9 cellular contexts compared by ENCODE assay signal in the genomic region with DNA sequence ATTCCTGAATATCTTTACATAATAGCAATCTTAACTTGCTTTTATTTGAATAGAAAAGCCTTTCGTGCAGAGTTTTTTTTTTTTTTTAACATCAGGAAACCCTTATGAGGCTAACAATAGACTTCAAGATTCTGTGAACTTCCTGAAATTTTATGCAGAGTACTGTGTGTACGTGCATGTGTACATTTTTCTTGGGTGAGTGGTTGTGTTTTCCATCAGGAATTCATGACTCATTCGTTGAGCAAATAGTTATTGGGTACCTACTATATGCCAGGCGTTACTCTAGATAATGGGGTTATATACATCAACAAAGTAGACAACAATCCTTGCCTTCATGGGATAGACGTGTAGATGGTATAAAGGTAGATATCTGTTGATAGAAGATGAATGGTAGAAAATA. TPM values are rescaled to one million over a fixed set of nuclear protein-coding genes. Genes with fewer than 3 reads are reported as not detected.
DNase-seq lines count a peak whose midpoint lies in the region; ATAC-seq, FAIRE-seq and TF ChIP-seq lines count a peak whose summit lies in the region.
"Had no signal": no experiment of that assay in that cellular context is flagged by ENCODE, and none has a peak within 500 bp of the region (broad histone marks: within the 10 kb centered on the region; RNA-seq: fewer than 3 reads in every experiment).

No MANE protein-coding gene starts in this region.

- POLR2A ChIA-PET in K562 (lab: Yijun Ruan, JAX) = no interaction called here

- no peak for TF ChIP-seq CTCF in K562 (IDR thresholded peaks at IDR 0.05 in 2 of 3, conservative IDR thresholded peaks at IDR 0.05 in 1 of 3; ENCODE audit: insufficient read depth in 2 of 3, low read depth in 1 of 3, low read length in 3 of 3)
- no peak for TF ChIP-seq CTCF in right lobe of liver (IDR thresholded peaks at IDR 0.05)
- TF ChIP-seq CTCF in colonic mucosa (IDR thresholded peaks at IDR 0.05) = no peak

- H3K4me3 ChIP-seq in K562 (no peak overlapping the region), right lobe of liver (no peak overlapping the region), colonic mucosa (no peak overlapping the region)

- CTCF ChIA-PET in K562 (lab: Yijun Ruan, JAX; ENCODE audit: low intra/inter-chr PET ratio) = no interaction called here

- DNase-seq in AG08396 (ENCODE audit: low spot score) = peak; percentile 40
- DNase-seq in HT1080 (ENCODE audit: low read depth) = peak; percentile 95
- DNase-seq in K562 (ENCODE audit: extremely low read depth in 1 of 4, low spot score in 3 of 4) = no peak
- no peak for DNase-seq in right lobe of liver
- no peak for DNase-seq in anterior cingulate cortex (lab: John Stamatoyannopoulos, UW)
- DNase-seq in activated CD4-positive, alpha-beta T cell treated with anti-CD3 and anti-CD28 coated beads for 4 hours = no peak
- no peak for DNase-seq in colonic mucosa
- DNase-seq: activated effector memory CD4-positive, alpha-beta T cell treated with anti-CD3 and anti-CD28 coated beads, Interleukin-2, amount 50 U/mL, for 16 hours had no signal

- no peak for TF ChIP-seq RAD21 in K562 (CRISPR knock-in tag; conservative IDR thresholded peaks at IDR 0.05 in 1 of 2, IDR thresholded peaks at IDR 0.05 in 1 of 2)

- H4K20me1 ChIP-seq in K562 (replicated peaks; ENCODE audit: control insufficient read depth, insufficient read depth, low read length) = no peaks in the 10 kb centered on the region

- TF ChIP-seq EP300 in K562 (IDR thresholded peaks at IDR 0.05; ENCODE audit: low read length) = no peak

- no peak overlapping the region for H3K27ac ChIP-seq in K562 (ENCODE audit: extremely low read depth, low read depth, low read length)
- no peak overlapping the region for H3K27ac ChIP-seq in right lobe of liver
- no peak overlapping the region for H3K27ac ChIP-seq in colonic mucosa

- no peak for ATAC-seq in K562
- ATAC-seq in right lobe of liver = peak; percentile 41 to 87 (median 78)
- ATAC-seq in HG02884 (IDR thresholded peaks at IDR 0.05; ENCODE audit: unreplicated experiment) = no peak

- no peak for FAIRE-seq in K562 (lab: Jason Lieb, UNC)

- H3K9ac ChIP-seq in K562 (ENCODE audit: insufficient read depth in 1 of 2, low read depth in 2 of 2, low read length in 2 of 2) (no peak overlapping the region), colonic mucosa (ENCODE audit: low read depth in 2 of 2, low read length in 2 of 2) (no peak overlapping the region)

- H3K36me3 ChIP-seq in K562 (ENCODE audit: control insufficient read depth, insufficient read depth, low read length) (0 out of 3 replicates have a peak, but pooled peaks cover 4% of the 10 kb centered on the region), right lobe of liver (no peaks in the 10 kb centered on the region), colonic mucosa (no peaks in the 10 kb centered on the region)

- WGBS in K562 (ENCODE audit: insufficient coverage, low coverage, missing lambda C conversion rate) = 67% methylated on average over 5 of the region's 5 CpGs
- 45% methylated on average over 4 of the region's 5 CpGs for WGBS in right lobe of liver (ENCODE audit: insufficient coverage, low coverage, low lambda C conversion rate, missing lambda C conversion rate)

- no peak overlapping the region for H3K4me2 ChIP-seq in K562 (ENCODE audit: insufficient read depth, low read length)

- BruUV-seq in K562 (replicated peaks; lab: Mats Ljungman, UMichigan) = no TSS peak

- no peaks in the 10 kb centered on the region for H3K9me1 ChIP-seq in K562 (ENCODE audit: control insufficient read depth, insufficient read depth, low read length)

- intact Hi-C loops in K562 (cut with micrococcal nuclease) = no loop called here
- intact Hi-C loops in right lobe of liver (cut with DNase I) = no loop called here
- intact Hi-C loops in colonic mucosa (cut with DNase I) = no loop called here

- H3K27me3 ChIP-seq in K562 (ENCODE audit: control insufficient read depth in 2 of 2, insufficient read depth in 2 of 2, low read length in 2 of 2) = no peaks in the 10 kb centered on the region
- no peaks in the 10 kb centered on the region for H3K27me3 ChIP-seq in right lobe of liver
- no peaks in the 10 kb centered on the region for H3K27me3 ChIP-seq in colonic mucosa

- in situ Hi-C loops in K562 (cut with MboI) = no loop called here

- H3K9me3 ChIP-seq in K562 (replicated peaks; ENCODE audit: control insufficient read depth, insufficient read depth, low read depth, low read length) (no peaks in the 10 kb centered on the region), right lobe of liver (no peaks in the 10 kb centered on the region), colonic mucosa (no peaks in the 10 kb centered on the region)

- no peaks in the 10 kb centered on the region; a peak in 1 of 5 replicates for H3K4me1 ChIP-seq in K562 (replicated peaks in 1 of 2; ENCODE audit: control insufficient read depth in 2 of 2, insufficient read depth in 2 of 2, low read length in 2 of 2)
- H3K4me1 ChIP-seq in right lobe of liver = no peaks in the 10 kb centered on the region
- H3K4me1 ChIP-seq in colonic mucosa = no peaks in the 10 kb centered on the region

- TF ChIP-seq POLR2A in K562 (conservative IDR thresholded peaks at IDR 0.05) (no peak), right lobe of liver (IDR thresholded peaks at IDR 0.05) (no peak)

- no peaks in the 10 kb centered on the region for H3K79me2 ChIP-seq in K562 (ENCODE audit: control insufficient read depth, insufficient read depth, low read length)

- no peak overlapping the region for H2AFZ ChIP-seq in K562 (ENCODE audit: low read depth, low read length)

TF ChIP-seq in K562, 482 proteins besides CTCF, POLR2A, EP300 and RAD21:
- TF ChIP-seq, protein P1, sequence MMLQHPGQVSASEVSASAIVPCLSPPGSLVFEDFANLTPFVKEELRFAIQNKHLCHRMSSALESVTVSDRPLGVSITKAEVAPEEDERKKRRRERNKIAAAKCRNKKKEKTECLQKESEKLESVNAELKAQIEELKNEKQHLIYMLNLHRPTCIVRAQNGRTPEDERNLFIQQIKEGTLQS (IDR thresholded peaks at IDR 0.05) = peak; percentile 14; the same call in 1 of the 2 replicates
- TF ChIP-seq, protein P1 (CRISPR knock-in tag; conservative IDR thresholded peaks at IDR 0.05) = no peak
- no peak for TF ChIP-seq JUND (IDR thresholded peaks at IDR 0.05; ENCODE audit: borderline replicate concordance, low read depth, low read length)
- TF ChIP-seq JUND (tag; IDR thresholded peaks at IDR 0.05; ENCODE audit: borderline replicate concordance, low read depth, low read length) = peak; percentile 35; the same call in 1 of the 3 replicates
- peak; percentile 10; the same call in 1 of the 2 replicates for TF ChIP-seq JUN (IDR thresholded peaks at IDR 0.05; ENCODE audit: borderline replicate concordance, low read depth, low read length)
- TF ChIP-seq JUN (CRISPR knock-in tag; IDR thresholded peaks at IDR 0.05; ENCODE audit: borderline replicate concordance) = no peak
- TF ChIP-seq, protein P2, sequence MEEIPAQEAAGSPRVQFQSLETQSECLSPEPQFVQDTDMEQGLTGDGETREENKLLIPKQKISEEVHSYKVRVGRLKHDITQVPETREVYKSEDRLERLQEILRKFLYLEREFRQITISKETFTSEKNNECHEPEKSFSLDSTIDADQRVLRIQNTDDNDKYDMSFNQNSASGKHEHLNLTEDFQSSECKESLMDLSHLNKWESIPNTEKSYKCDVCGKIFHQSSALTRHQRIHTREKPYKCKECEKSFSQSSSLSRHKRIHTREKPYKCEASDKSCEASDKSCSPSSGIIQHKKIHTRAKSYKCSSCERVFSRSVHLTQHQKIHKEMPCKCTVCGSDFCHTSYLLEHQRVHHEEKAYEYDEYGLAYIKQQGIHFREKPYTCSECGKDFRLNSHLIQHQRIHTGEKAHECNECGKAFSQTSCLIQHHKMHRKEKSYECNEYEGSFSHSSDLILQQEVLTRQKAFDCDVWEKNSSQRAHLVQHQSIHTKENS (CRISPR knock-in tag; IDR thresholded peaks at IDR 0.05) = no peak
- peak; percentile 73 for TF ChIP-seq FOSL1 (tag; conservative IDR thresholded peaks at IDR 0.05)
- no peak for TF ChIP-seq RBM34 (IDR thresholded peaks at IDR 0.05; ENCODE audit: borderline replicate concordance, insufficient read depth, low read length)

RNA-seq across cellular contexts. Expression of a gene that starts 59.1 kb away (rescaled TPM):
- total RNA-seq in HT1080 (2014; rRNA removed; shearing (Covaris generic)) = 60.6 and 84.4 TPM in 2 replicates
- polyA plus RNA-seq in HT1080 (2015; cell fraction: cytosol; rRNA removed) = 45.3 and 46.9 TPM in 2 replicates
- polyA plus RNA-seq in HT1080 (2015; cell fraction: nucleus; rRNA removed) = 37.3 and 38.2 TPM in 2 replicates
- 8.6 and 30.8 TPM in 2 replicates for total RNA-seq in K562 (2011; cell fraction: chromatin; rRNA removed; ENCODE audit: low replicate concordance)
- total RNA-seq in K562 (2011; cell fraction: nucleolus; rRNA removed) = 4.7 and 6.3 TPM in 2 replicates
- 12.1 and 13.1 TPM in 2 replicates for total RNA-seq in K562 (2011; cell fraction: nucleoplasm; rRNA removed)
- 32.9 and 38.4 TPM in 2 replicates for total RNA-seq in K562 (2014; rRNA removed)
- total RNA-seq in K562 (2014; rRNA removed; fragmentation: Illumina TruSeq; extraction: Trizol) = 75.6 and 85.8 TPM in 2 replicates
- 63.4 and 64.7 TPM in 2 replicates for total RNA-seq in K562 (2015; rRNA removed; fragmentation: Illumina TruSeq; extraction: Trizol)
- 52.1 and 56.6 TPM in 2 replicates for total RNA-seq in K562 (2021)
- polyA plus RNA-seq in K562 (2011; rRNA removed) = 35.7 and 62.6 TPM in 2 replicates
- 3.9 and 9.9 TPM in 2 replicates for polyA plus RNA-seq in K562 (2011; cell fraction: cytosol; rRNA removed)
- 4.7 and 10.0 TPM in 2 replicates for polyA plus RNA-seq in K562 (2011; cell fraction: nucleus; rRNA removed)
- 24.1 and 62.5 TPM in 2 replicates for polyA plus RNA-seq in K562 (2012)
- 48.1 and 53.7 TPM in 2 replicates for polyA plus RNA-seq in K562 (2014; fragmentation: Illumina TruSeq; extraction: Trizol)
- polyA plus RNA-seq in K562 (2014; fragmentation: Nextera tagmentation; extraction: Ambion mirVana) = 10 to 100 TPM; 65.4 to 75.7 TPM
- 43.7 and 63.7 TPM in 2 replicates for polyA plus RNA-seq in K562 (2014; rRNA removed)
- 30.7 and 32.7 TPM in 2 replicates for polyA minus RNA-seq in K562 (2011; rRNA and poly(A)+ RNA removed)
- 9.6 and 13.6 TPM in 2 replicates for polyA minus RNA-seq in K562 (2011; cell fraction: cytosol; rRNA and poly(A)+ RNA removed)
- polyA minus RNA-seq in K562 (2011; cell fraction: nucleus; rRNA and poly(A)+ RNA removed) = 10.5 and 19.3 TPM in 2 replicates
- total RNA-seq in right lobe of liver = 10 to 100 TPM; 12.8 to 26.0 (median 17.8) TPM
- total RNA-seq in colonic mucosa = 10 to 100 TPM; 37.2 to 42.3 TPM

Comparison
In these comparisons a context has a peak if more than half of its experiments do, and no peak if none do; other contexts are left out.
1. DNase-seq: peak in AG08396 (single experiment) and HT1080 (single experiment); none in K562 (0 of 4), right lobe of liver (0 of 3), anterior cingulate cortex (0 of 58), activated CD4-positive, alpha-beta T cell treated with anti-CD3 and anti-CD28 coated beads for 4 hours (0 of 2) and colonic mucosa (single experiment).
2. ATAC-seq: peak in right lobe of liver (4 of 4); none in K562 (single experiment) and HG02884 (single experiment).